Comparison of ENCODE assay signal across 8 cellular contexts in the genomic region with DNA sequence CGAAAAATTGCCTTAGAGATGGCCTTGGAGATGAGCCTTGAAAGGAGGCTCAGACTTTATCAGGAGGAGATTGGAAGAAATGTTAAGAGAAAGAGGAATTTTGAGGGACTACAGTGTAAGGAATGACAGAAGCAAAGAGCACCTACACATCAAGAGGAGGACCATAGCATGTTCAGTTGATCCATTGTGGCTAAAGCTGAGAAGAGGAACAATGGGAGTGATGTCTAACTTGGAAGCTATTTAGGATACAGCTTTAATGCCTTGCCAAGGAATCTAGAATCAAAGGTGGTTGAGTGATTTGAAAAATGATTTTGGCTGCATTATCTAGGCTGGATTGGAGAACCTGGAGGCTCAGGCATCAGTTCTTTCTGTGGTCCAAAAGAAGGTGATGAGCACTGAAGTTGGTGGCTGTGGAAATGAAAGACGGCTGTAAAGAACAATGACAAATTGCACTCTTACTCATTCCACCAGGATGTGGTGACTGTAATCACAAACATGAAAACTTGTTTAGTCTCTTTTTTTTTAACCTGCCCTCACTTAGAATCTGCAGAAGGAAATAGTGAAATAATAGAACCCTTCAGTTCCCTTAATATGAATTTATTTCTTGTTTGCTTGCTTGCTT. TPM values are rescaled to one million over a fixed set of nuclear protein-coding genes. Genes with fewer than 3 reads are reported as not detected.
DNase-seq lines count a peak whose midpoint lies in the region; ATAC-seq, FAIRE-seq and TF ChIP-seq lines count a peak whose summit lies in the region.

No MANE protein-coding gene starts in this region.

- H4K20me1 ChIP-seq in GM23248 (ENCODE audit: insufficient read depth) = no peaks in the 10 kb centered on the region; the same call in 1 of the 2 replicates

- in situ Hi-C loops in GM23248 (cut with MboI) (no loop called here), ACHN (cut with HindIII; ENCODE audit: low pct_ligation_motif_present, low pct_unique_long_range_greater_than_20kb, low sequenced_read_pairs) (no loop called here)

- 50 to 52% methylated on average over 2 of the region's 2 CpGs for WGBS in GM23248 (ENCODE audit: low coverage in 1 of 2, low lambda C conversion rate in 2 of 2, missing lambda C conversion rate in 2 of 2), 2 experiments

- H3K4me2 ChIP-seq in GM23248 (ENCODE audit: unreplicated experiment) = peak overlapping the region; percentile 43

- no peaks in the 10 kb centered on the region for H3K9me2 ChIP-seq in GM23248 (ENCODE audit: insufficient read depth)

- DNase-seq in GM12865 (ENCODE audit: low read depth) = peak; percentile 74
- peak; percentile 72 for DNase-seq in GM23248
- peak; percentile 32 for DNase-seq in RCC 7860 (ENCODE audit: low spot score)
- no peak for DNase-seq in left colon
- no peak for DNase-seq in activated effector memory CD4-positive, alpha-beta T cell treated with Interleukin-2 at 50 U/mL for 16 hours
- DNase-seq in ACHN = no peak
- no peak for DNase-seq in NCI-H2107 (lab: John Stamatoyannopoulos, UW)

- H3K4me1 ChIP-seq in GM23248 (ENCODE audit: insufficient read depth) = peaks cover 63% of the 10 kb centered on the region

- no peak for FAIRE-seq in RCC 7860 (lab: Jason Lieb, UNC)

- peaks cover 75% of the 10 kb centered on the region for H3K79me2 ChIP-seq in GM23248 (ENCODE audit: insufficient read depth)

- intact Hi-C loops in left colon (cut with DNase I, micrococcal nuclease) = no loop called here

- no peaks in the 10 kb centered on the region for H3K9me3 ChIP-seq in GM23248 (ENCODE audit: low read depth)

- peaks cover 55% of the 10 kb centered on the region for H3F3A ChIP-seq in GM23248 (ENCODE audit: insufficient read depth)

- H3K27me3 ChIP-seq in GM23248 (replicated peaks; ENCODE audit: insufficient read depth) = no peaks in the 10 kb centered on the region

- H3K4me3 ChIP-seq in GM12865 (ENCODE audit: low read depth, low read length) (no peak overlapping the region), GM23248 (peak overlapping the region; percentile 16; the same call in 1 of the 2 replicates)

- H2AFZ ChIP-seq in GM23248 = no peak overlapping the region

- H3K27ac ChIP-seq in GM23248 = 0 out of 2 replicates have a peak overlapping the region, but pooled peaks have one; percentile 32

- ATAC-seq in left colon (peak; percentile 16), GM18907 (IDR thresholded peaks at IDR 0.05; ENCODE audit: unreplicated experiment) (no peak)

- H3K36me3 ChIP-seq in GM23248 (ENCODE audit: low read depth) = no peaks in the 10 kb centered on the region

- H3K9ac ChIP-seq in GM23248 = no peak overlapping the region

- TF ChIP-seq CTCF in GM12865 (IDR thresholded peaks at IDR 0.05; ENCODE audit: insufficient read depth, low read depth, low read length, missing control alignments) = no peak

RNA-seq across cellular contexts. Expression of a gene that starts 11.3 kb away (rescaled TPM):
- total RNA-seq in GM23248 (2014; rRNA removed; shearing (Covaris generic)) = 34.9 and 47.6 TPM in 2 replicates
- 10.6 and 12.6 TPM in 2 replicates for polyA plus RNA-seq in GM23248 (2016; fragmentation: Nextera tagmentation; extraction: Ambion mirVana)
- total RNA-seq in left colon = 10 to 100 TPM; 32.6 to 36.5 TPM

RNA-seq across cellular contexts. Expression of a gene that starts 44.9 kb away (rescaled TPM):
- 44.8 and 45.5 TPM in 2 replicates for total RNA-seq in GM23248 (2014; rRNA removed; shearing (Covaris generic))
- polyA plus RNA-seq in GM23248 (2016; fragmentation: Nextera tagmentation; extraction: Ambion mirVana) = 22.2 and 25.1 TPM in 2 replicates
- 10 to 100 TPM; 26.9 to 27.4 TPM for total RNA-seq in left colon

Comparison
In these comparisons a context has a peak if more than half of its experiments do, and no peak if none do; other contexts are left out.
1. DNase-seq: peak in GM12865 (single experiment), GM23248 (single experiment) and RCC 7860 (single experiment); none in left colon (0 of 2), activated effector memory CD4-positive, alpha-beta T cell treated with Interleukin-2 at 50 U/mL for 16 hours (single experiment), ACHN (single experiment) and NCI-H2107 (single experiment).